8 cellular contexts compared by ENCODE assay signal in the genomic region with DNA sequence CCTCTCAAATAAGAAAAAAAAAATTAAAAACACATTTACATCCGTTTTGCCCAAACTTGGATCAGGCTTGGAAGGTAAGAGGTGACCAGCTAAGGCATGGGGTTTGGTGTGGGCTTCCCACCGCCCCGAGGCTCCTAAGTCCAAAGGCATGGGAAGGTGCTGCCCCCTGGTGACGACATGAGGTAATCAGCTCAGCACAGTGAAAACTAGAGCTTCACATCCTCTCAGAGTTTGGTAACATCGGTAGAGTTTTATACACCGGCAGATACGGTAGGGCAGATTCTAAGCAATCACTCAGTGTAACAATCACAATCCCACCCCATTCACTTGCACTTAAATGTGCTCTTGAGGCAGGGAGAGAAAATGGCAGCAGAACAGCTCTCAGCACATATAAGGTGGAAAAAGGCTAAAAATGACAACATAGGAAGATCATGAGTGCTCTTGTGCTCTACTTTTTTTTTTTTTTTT.
DNase-seq lines count a peak whose midpoint lies in the region; ATAC-seq and TF ChIP-seq lines count a peak whose summit lies in the region.

No MANE protein-coding gene starts in this region.

- H3K4me1 Mint-ChIP-seq in CD4-positive, CD25-positive, alpha-beta regulatory T cell: peaks cover 0 to 15% (median 12%) of the 10 kb centered on the region in 4 donors
- peaks cover 0 to 4% (median 0%) of the 10 kb centered on the region in 3 donors for H3K4me1 Mint-ChIP-seq in naive B cell

- H3K36me3 ChIP-seq in CD4-positive, CD25-positive, alpha-beta regulatory T cell (ENCODE audit: control insufficient read depth, insufficient read depth, low read length): peaks cover 22% of the 10 kb centered on the region
- no peaks in the 10 kb centered on the region for H3K36me3 ChIP-seq in esophagus muscularis mucosa

- H3K4me3 ChIP-seq in CD4-positive, CD25-positive, alpha-beta regulatory T cell (ENCODE audit: low read depth, low read length): no peak overlapping the region
- peak overlapping the region in 2 of 4 donors; percentile 14 to 28 for H3K4me3 ChIP-seq in esophagus muscularis mucosa

- no peaks in the 10 kb centered on the region for H3K9me3 Mint-ChIP-seq in CD4-positive, CD25-positive, alpha-beta regulatory T cell
- no peaks in the 10 kb centered on the region for H3K9me3 Mint-ChIP-seq in naive B cell

- no peaks in the 10 kb centered on the region for H3K4me1 ChIP-seq in CD4-positive, CD25-positive, alpha-beta regulatory T cell (ENCODE audit: control insufficient read depth, insufficient read depth, low read length, poor library complexity, severe bottlenecking)
- H3K4me1 ChIP-seq in esophagus muscularis mucosa: peaks cover 0 to 20% (median 17%) of the 10 kb centered on the region in 4 donors

- no peak overlapping the region for H3K4me3 Mint-ChIP-seq in CD4-positive, CD25-positive, alpha-beta regulatory T cell
- H3K4me3 Mint-ChIP-seq in naive B cell: no peak overlapping the region

- TF ChIP-seq EP300 in esophagus muscularis mucosa (IDR thresholded peaks at IDR 0.05): no peak

- no peaks in the 10 kb centered on the region for H3K27me3 ChIP-seq in CD4-positive, CD25-positive, alpha-beta regulatory T cell (ENCODE audit: control insufficient read depth, insufficient read depth, low read length)
- no peaks in the 10 kb centered on the region for H3K27me3 ChIP-seq in esophagus muscularis mucosa

- 0% methylated on average over 7 of the region's 7 CpGs for WGBS in esophagus muscularis mucosa

- DNase-seq in CD4-positive, CD25-positive, alpha-beta regulatory T cell: peak; percentile 51 to 74 (median 67)
- DNase-seq in HS-5 (ENCODE audit: low read depth) (peak; percentile 53), NOMO-1 treated with DMSO at 0.1 percent for 48 hours (lab: John Stamatoyannopoulos, UW; ENCODE audit: unreplicated experiment) (peak; percentile 54), esophagus muscularis mucosa (ENCODE audit: extremely low spot score) (no peak), naive B cell (peak; percentile 58)
- DNase-seq in activated CD8-positive, alpha-beta memory T cell treated with anti-CD3 and anti-CD28 coated beads, Interleukin-2, amount 50 U/mL, for 48 hours: peak; percentile 91
- peak; percentile 35 to 61 for DNase-seq in stimulated activated CD8-positive, alpha-beta memory T cell treated with anti-CD3 and anti-CD28 coated beads, Interleukin-7, amount 100 ng/mL, for 48 hours (ENCODE audit: extremely low read depth in 1 of 2, low read depth in 1 of 2)

- ATAC-seq in CD4-positive, CD25-positive, alpha-beta regulatory T cell (ENCODE audit: low read depth in 2 of 2): peak; percentile 77 to 85
- ATAC-seq in GM19395 (IDR thresholded peaks at IDR 0.05; ENCODE audit: unreplicated experiment) (peak; percentile 91), naive B cell (ENCODE audit: low read depth in 2 of 2) (peak; percentile 74 to 83)

- TF ChIP-seq CTCF in esophagus muscularis mucosa (IDR thresholded peaks at IDR 0.05): peak; percentile 90 to 91 (median 90)

- no peak overlapping the region for H3K27ac ChIP-seq in CD4-positive, CD25-positive, alpha-beta regulatory T cell (ENCODE audit: insufficient read depth, low read length, poor library complexity, severe bottlenecking)
- no peak overlapping the region for H3K27ac ChIP-seq in esophagus muscularis mucosa (replicated peaks in 1 of 4)

- H3K27ac Mint-ChIP-seq in CD4-positive, CD25-positive, alpha-beta regulatory T cell: no peak overlapping the region
- H3K27ac Mint-ChIP-seq in naive B cell: no peak overlapping the region

- no peaks in the 10 kb centered on the region for H3K27me3 Mint-ChIP-seq in CD4-positive, CD25-positive, alpha-beta regulatory T cell
- no peaks in the 10 kb centered on the region for H3K27me3 Mint-ChIP-seq in naive B cell

- H3K36me3 Mint-ChIP-seq in CD4-positive, CD25-positive, alpha-beta regulatory T cell: peaks cover 20% of the 10 kb centered on the region
- H3K36me3 Mint-ChIP-seq in naive B cell: peaks cover 8 to 9% of the 10 kb centered on the region in 2 donors

- intact Hi-C loops in esophagus muscularis mucosa (cut with DNase I): loop anchor here (2.0 kb wide), 1 partner anchor 215 kb away; no protein-coding TSS in a partner anchor

- no peaks in the 10 kb centered on the region for H3K9me3 ChIP-seq in CD4-positive, CD25-positive, alpha-beta regulatory T cell (ENCODE audit: control insufficient read depth in 2 of 2, low read length in 2 of 2)
- no peaks in the 10 kb centered on the region for H3K9me3 ChIP-seq in esophagus muscularis mucosa

- no peak for TF ChIP-seq POLR2A in esophagus muscularis mucosa (IDR thresholded peaks at IDR 0.05; ENCODE audit: low read depth)
